Comparison of ENCODE assay signal across 8 cellular contexts in the genomic region with DNA sequence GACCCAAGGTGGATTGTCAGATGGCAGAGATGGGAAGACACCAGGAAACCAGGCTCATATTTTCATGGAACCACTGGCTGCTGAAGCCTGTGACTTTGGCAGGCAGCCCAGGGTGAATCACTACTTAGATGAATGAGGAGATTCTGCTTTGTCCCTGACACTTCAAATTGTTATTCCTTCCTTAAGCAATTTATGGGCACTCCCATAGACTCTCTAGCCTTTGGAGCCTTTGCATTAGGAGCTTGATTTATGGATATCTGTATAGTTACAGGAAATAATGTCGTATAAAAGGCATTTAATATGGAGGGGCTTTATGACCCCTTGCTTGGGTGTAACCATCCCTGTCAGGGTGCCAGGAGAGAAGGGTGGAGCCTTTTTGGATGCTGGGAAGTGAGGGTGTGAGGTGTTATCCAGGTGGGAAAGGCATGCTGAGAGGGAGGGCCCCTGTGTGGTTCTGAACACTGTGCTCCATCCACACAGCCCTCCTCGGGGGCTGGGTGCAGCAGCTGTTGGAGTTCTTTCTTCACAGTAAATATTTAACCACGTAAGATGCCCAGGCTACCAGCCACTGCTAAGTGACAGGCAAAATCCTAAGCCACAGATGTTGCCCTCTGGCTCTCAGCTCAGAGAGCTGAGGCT. TPM values are rescaled to one million over a fixed set of nuclear protein-coding genes. Genes with fewer than 3 reads are reported as not detected.
A peak's percentile ranks its signal among the peaks of the same experiment; 100 is the strongest.
DNase-seq lines count a peak whose midpoint lies in the region; ATAC-seq and TF ChIP-seq lines count a peak whose summit lies in the region.

No MANE protein-coding gene starts in this region.

- no peaks in the 10 kb centered on the region for H3K27me3 ChIP-seq in tibial nerve

- H3K27ac ChIP-seq in tibial nerve, result peak overlapping the region in 1 of 4 donors; percentile 23

- TF ChIP-seq EP300 in tibial nerve (IDR thresholded peaks at IDR 0.05), result no peak

- H3K9me3 ChIP-seq in tibial nerve, result no peaks in the 10 kb centered on the region

- TF ChIP-seq CTCF in tibial nerve (IDR thresholded peaks at IDR 0.05) (no peak), progenitor cell of endocrine pancreas (IDR thresholded peaks at IDR 0.05; ENCODE audit: unreplicated experiment) (no peak)

- no peak overlapping the region for H3K27ac Mint-ChIP-seq in stimulated activated memory B cell treated with anti-CD40 and anti-IgM and Interleukin-4, amounts not matched to agents 10 μg/mL and 1 μg/mL and 100 μg/mL, for 72 hours
- H3K27ac Mint-ChIP-seq in progenitor cell of endocrine pancreas, result no peak overlapping the region

- no peak overlapping the region for H3K4me3 ChIP-seq in tibial nerve

- H3K4me1 ChIP-seq in tibial nerve, result peaks cover 0 to 3% (median 0%) of the 10 kb centered on the region in 4 donors

- DNase-seq in NCI-H1417 (lab: John Stamatoyannopoulos, UW) (peak; percentile 46 to 82 (median 78)), NCI-H1417 treated with DMSO at 0.1 percent for 48 hours (lab: John Stamatoyannopoulos, UW) (no peak), SHP77 treated with DMSO at 0.1 percent for 48 hours (lab: John Stamatoyannopoulos, UW) (peak; percentile 59), glomerular visceral epithelial cell (ENCODE audit: extremely low spot score) (peak; percentile 82), tibial nerve (ENCODE audit: low spot score in 2 of 2) (peak; percentile 33 to 44), progenitor cell of endocrine pancreas (ENCODE audit: low spot score, unreplicated experiment) (no peak)

- H3K4me1 Mint-ChIP-seq in stimulated activated memory B cell treated with anti-CD40 and anti-IgM and Interleukin-4, amounts not matched to agents 10 μg/mL and 1 μg/mL and 100 μg/mL, for 72 hours, result no peaks in the 10 kb centered on the region
- no peaks in the 10 kb centered on the region for H3K4me1 Mint-ChIP-seq in progenitor cell of endocrine pancreas (ENCODE audit: low read depth)

- no peak overlapping the region for H3K4me3 Mint-ChIP-seq in stimulated activated memory B cell treated with anti-CD40 and anti-IgM and Interleukin-4, amounts not matched to agents 10 μg/mL and 1 μg/mL and 100 μg/mL, for 72 hours
- H3K4me3 Mint-ChIP-seq in progenitor cell of endocrine pancreas (ENCODE audit: low read depth), result no peak overlapping the region

- no peaks in the 10 kb centered on the region for H3K36me3 ChIP-seq in tibial nerve

- H3K36me3 Mint-ChIP-seq in stimulated activated memory B cell treated with anti-CD40 and anti-IgM and Interleukin-4, amounts not matched to agents 10 μg/mL and 1 μg/mL and 100 μg/mL, for 72 hours, result peaks cover 5% of the 10 kb centered on the region
- no peaks in the 10 kb centered on the region for H3K36me3 Mint-ChIP-seq in progenitor cell of endocrine pancreas (ENCODE audit: insufficient read depth)

- TF ChIP-seq POLR2A in tibial nerve (IDR thresholded peaks at IDR 0.05), result no peak

- WGBS in tibial nerve, 2 donors, result 54 to 63% methylated on average over 3 of the region's 3 CpGs

- no peaks in the 10 kb centered on the region for H3K27me3 Mint-ChIP-seq in stimulated activated memory B cell treated with anti-CD40 and anti-IgM and Interleukin-4, amounts not matched to agents 10 μg/mL and 1 μg/mL and 100 μg/mL, for 72 hours
- H3K27me3 Mint-ChIP-seq in progenitor cell of endocrine pancreas, result no peaks in the 10 kb centered on the region

- no peaks in the 10 kb centered on the region for H3K9me3 Mint-ChIP-seq in stimulated activated memory B cell treated with anti-CD40 and anti-IgM and Interleukin-4, amounts not matched to agents 10 μg/mL and 1 μg/mL and 100 μg/mL, for 72 hours
- no peaks in the 10 kb centered on the region for H3K9me3 Mint-ChIP-seq in progenitor cell of endocrine pancreas (ENCODE audit: low read depth)

- ATAC-seq in stimulated activated memory B cell treated with anti-CD40 and anti-IgM and Interleukin-4, amounts not matched to agents 10 μg/mL and 1 μg/mL and 100 μg/mL, for 72 hours, result no peak
- no peak for ATAC-seq in HG03342 (IDR thresholded peaks at IDR 0.05; ENCODE audit: unreplicated experiment)

RNA-seq across cellular contexts. Expression of a gene that starts 35.3 kb away (rescaled TPM):
- total RNA-seq in tibial nerve (10 to 100 TPM; 15.3 to 64.9 (median 33.5) TPM), progenitor cell of endocrine pancreas (1.4 and 2.9 TPM in 2 replicates)

RNA-seq across cellular contexts. Expression of a gene that starts 38.6 kb away (rescaled TPM):
- total RNA-seq in tibial nerve (1 to 10 TPM in 1 of 4 donors, not detected in 3; 2.4 TPM), progenitor cell of endocrine pancreas (not detected in 2 replicates)

RNA-seq across cellular contexts. Expression of a gene that starts 41.9 kb away (rescaled TPM):
- total RNA-seq in tibial nerve, result 100 to 1,000 TPM in 1 of 4 donors, 10 to 100 TPM in 3; 69.5 to 103 (median 88.3) TPM
- total RNA-seq in progenitor cell of endocrine pancreas, result 40.4 and 46.9 TPM in 2 replicates

RNA-seq across cellular contexts. Expression of a gene that starts 42.0 kb away (rescaled TPM):
- total RNA-seq in tibial nerve, result 10 to 100 TPM; 16.7 to 27.9 (median 26.7) TPM
- 71.2 and 71.7 TPM in 2 replicates for total RNA-seq in progenitor cell of endocrine pancreas

RNA-seq across cellular contexts. Expression of a gene that starts 46.7 kb away (rescaled TPM):
- 10 to 100 TPM in 3 of 4 donors, 1 to 10 TPM in 1; 5.1 to 31.2 (median 20.6) TPM for total RNA-seq in tibial nerve
- 3.0 and 3.6 TPM in 2 replicates for total RNA-seq in progenitor cell of endocrine pancreas

Comparison
In these comparisons a context has a peak if more than half of its experiments do, and no peak if none do; other contexts are left out.
1. DNase-seq: peak in NCI-H1417 (3 of 3), SHP77 treated with DMSO at 0.1 percent for 48 hours (single experiment), glomerular visceral epithelial cell (single experiment) and tibial nerve (2 of 2); none in NCI-H1417 treated with DMSO at 0.1 percent for 48 hours (single experiment) and progenitor cell of endocrine pancreas (single experiment).